ENCODE assay signal across 5 cellular contexts in the genomic region with DNA sequence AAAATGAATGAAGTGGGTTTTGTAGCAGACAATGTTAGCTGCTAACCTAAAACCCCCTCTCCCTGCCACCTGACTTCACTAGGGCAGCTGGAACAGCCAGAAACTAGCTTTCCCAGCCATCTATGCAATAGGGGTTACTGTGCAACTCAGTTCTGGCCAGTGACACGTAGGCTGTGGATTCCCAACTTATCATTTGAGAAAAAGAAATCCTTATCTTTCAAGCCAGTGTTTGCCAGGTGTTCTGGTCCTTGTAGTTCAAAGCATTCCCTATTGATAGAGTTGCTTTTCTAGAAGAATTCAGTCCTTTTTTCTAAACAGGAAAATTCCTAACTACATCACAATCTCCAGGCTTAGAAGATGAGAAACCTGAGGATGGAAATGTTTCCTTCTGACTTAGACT.
"Had no signal": no experiment of that assay in that cellular context is flagged by ENCODE, and none has a peak within 500 bp of the region (broad histone marks: within the 10 kb centered on the region; RNA-seq: fewer than 3 reads in every experiment).

No MANE protein-coding gene starts in this region.

- H3K36me3 Mint-ChIP-seq: IgD-negative memory B cell had no signal

- H3K27me3 Mint-ChIP-seq: IgD-negative memory B cell had no signal

- DNase-seq: IMR-90 had no signal

- H3K4me3 ChIP-seq: K562 had no signal

- ATAC-seq: HepG2, K562 had no signal

- H3K27ac Mint-ChIP-seq: IgD-negative memory B cell had no signal

- H3K4me1 Mint-ChIP-seq: IgD-negative memory B cell had no signal

- H3K4me3 Mint-ChIP-seq: IgD-negative memory B cell had no signal

- H3K9me3 Mint-ChIP-seq: IgD-negative memory B cell had no signal

- H3K27ac ChIP-seq: HL-60 had no signal
